11 cellular contexts compared by ENCODE assay signal in the genomic region with DNA sequence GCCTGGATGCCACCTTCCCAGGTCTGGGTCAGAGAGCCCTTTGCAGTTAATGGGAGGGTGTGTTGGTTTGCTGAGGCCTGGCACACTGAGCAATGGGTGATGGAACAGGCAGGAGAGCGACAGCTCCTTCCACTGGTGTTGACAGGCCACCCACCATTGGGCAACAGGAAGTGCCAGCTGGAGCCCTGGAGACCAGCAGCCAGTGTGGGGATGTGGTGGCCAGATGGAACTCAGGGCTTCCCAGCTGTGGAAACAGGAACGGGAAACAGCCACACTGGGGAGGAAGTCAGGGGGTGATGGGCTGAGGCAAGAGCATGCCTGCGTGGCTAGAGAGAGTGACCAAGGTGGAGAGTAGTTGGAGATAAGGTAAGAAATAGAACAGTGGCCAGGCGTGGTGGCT. TPM values are rescaled to one million over a fixed set of nuclear protein-coding genes. Genes with fewer than 3 reads are reported as not detected.
DNase-seq lines count a peak whose midpoint lies in the region; ATAC-seq and TF ChIP-seq lines count a peak whose summit lies in the region.
"Had no signal": no experiment of that assay in that cellular context is flagged by ENCODE, and none has a peak within 500 bp of the region (broad histone marks: within the 10 kb centered on the region; RNA-seq: fewer than 3 reads in every experiment).

No MANE protein-coding gene starts in this region.

- CTCF ChIA-PET in T-cell (lab: Charles Lee), result interaction anchor here in 1 of 2 donors (2.6 kb wide), 1 partner anchor 19 kb away, joined by 9 read pairs; no protein-coding TSS in a partner anchor
- CTCF ChIA-PET in mammary epithelial cell (lab: Charles Lee; ENCODE audit: low non-redundant PET), result no interaction called here

- no peaks in the 10 kb centered on the region for H3K27me3 Mint-ChIP-seq in T-helper 1 cell treated with Interleukin-12 subunit alpha and Interleukin-12 subunit beta and Interleukin-4 antibody, amounts not matched to agents 30 μg/mL and 1 μg/mL, for 36 hours (ENCODE audit: low read depth)
- H3K27me3 Mint-ChIP-seq in T-cell, result no peaks in the 10 kb centered on the region

- in situ Hi-C loops in mammary epithelial cell (cut with MboI; ENCODE audit: low sequenced_read_pairs in 2 of 2), result no loop called here

- intact Hi-C loops in left ventricle myocardium inferior (cut with micrococcal nuclease) (no loop called here), mammary epithelial cell (cut with micrococcal nuclease) (no loop called here)

- H3K4me1 Mint-ChIP-seq in T-helper 1 cell treated with Interleukin-12 subunit alpha and Interleukin-12 subunit beta and Interleukin-4 antibody, amounts not matched to agents 30 μg/mL and 1 μg/mL, for 36 hours (ENCODE audit: low read depth), result peaks cover 72% of the 10 kb centered on the region
- H3K4me1 Mint-ChIP-seq in T-cell, result peaks cover 74 to 92% (median 87%) of the 10 kb centered on the region in 3 donors
- H3K4me1 Mint-ChIP-seq in stimulated activated effector memory CD8-positive, alpha-beta T cell treated with anti-CD3 and anti-CD28 coated beads, Interleukin-12 subunit alpha, Interleukin-12 subunit beta, amount 100 ng/mL, for 72 hours, result peaks cover 85% of the 10 kb centered on the region

- H3K4me2 ChIP-seq in mammary epithelial cell (ENCODE audit: insufficient read depth, low read depth, low read length), result no peak overlapping the region

- H3K9me3 ChIP-seq in left ventricle myocardium inferior (replicated peaks), result no peaks in the 10 kb centered on the region
- no peaks in the 10 kb centered on the region for H3K9me3 ChIP-seq in mammary epithelial cell (replicated peaks; ENCODE audit: insufficient read depth, low read length)

- no peaks in the 10 kb centered on the region for H4K20me1 ChIP-seq in mammary epithelial cell (ENCODE audit: insufficient read depth, low read length)

- dilution Hi-C loops in mammary epithelial cell (cut with HindIII; ENCODE audit: low sequenced_read_pairs), result no loop called here

- no peak overlapping the region for H3K9ac ChIP-seq in mammary epithelial cell (ENCODE audit: insufficient read depth, low read length)

- H3K36me3 Mint-ChIP-seq in T-helper 1 cell treated with Interleukin-12 subunit alpha and Interleukin-12 subunit beta and Interleukin-4 antibody, amounts not matched to agents 30 μg/mL and 1 μg/mL, for 36 hours (ENCODE audit: low read depth), result peaks cover 51% of the 10 kb centered on the region
- H3K36me3 Mint-ChIP-seq in T-cell, result peaks cover 15% of the 10 kb centered on the region
- peaks cover 92% of the 10 kb centered on the region for H3K36me3 Mint-ChIP-seq in stimulated activated effector memory CD8-positive, alpha-beta T cell treated with anti-CD3 and anti-CD28 coated beads, Interleukin-12 subunit alpha, Interleukin-12 subunit beta, amount 100 ng/mL, for 72 hours

- H3K4me1 ChIP-seq in left ventricle myocardium inferior, result no peaks in the 10 kb centered on the region
- no peaks in the 10 kb centered on the region for H3K4me1 ChIP-seq in mammary epithelial cell (ENCODE audit: insufficient read depth, low read length)

- BruUV-seq in mammary epithelial cell (replicated peaks; lab: Mats Ljungman, UMichigan), result no TSS peak

- peak overlapping the region; percentile 71 for H3K4me3 Mint-ChIP-seq in T-helper 1 cell treated with Interleukin-12 subunit alpha and Interleukin-12 subunit beta and Interleukin-4 antibody, amounts not matched to agents 30 μg/mL and 1 μg/mL, for 36 hours
- peak overlapping the region in 2 of 3 donors; percentile 31 to 82 for H3K4me3 Mint-ChIP-seq in T-cell
- H3K4me3 Mint-ChIP-seq in stimulated activated effector memory CD8-positive, alpha-beta T cell treated with anti-CD3 and anti-CD28 coated beads, Interleukin-12 subunit alpha, Interleukin-12 subunit beta, amount 100 ng/mL, for 72 hours, result peak overlapping the region; percentile 68

- WGBS in mammary epithelial cell (ENCODE audit: low coverage, missing lambda C conversion rate), result 84% methylated on average over 4 of the region's 4 CpGs

- H3K36me3 ChIP-seq in left ventricle myocardium inferior (no peaks in the 10 kb centered on the region), mammary epithelial cell (ENCODE audit: insufficient read depth, low read length) (no peaks in the 10 kb centered on the region)

- DNase-seq in T-helper 1 cell (no peak), T-cell (no peak), left ventricle myocardium inferior (peak; percentile 66), mammary epithelial cell (no peak), NCI-H1930 (lab: John Stamatoyannopoulos, UW) (no peak)
- DNase-seq in stimulated activated effector memory CD8-positive, alpha-beta T cell treated with anti-CD3 and anti-CD28 coated beads, Interleukin-12 subunit alpha, Interleukin-12 subunit beta, amount 100 ng/mL, for 72 hours (ENCODE audit: low spot score in 2 of 2), result no peak
- DNase-seq: 8988T, NCI-H1092 had no signal

- H3K9me3 Mint-ChIP-seq in T-helper 1 cell treated with Interleukin-12 subunit alpha and Interleukin-12 subunit beta and Interleukin-4 antibody, amounts not matched to agents 30 μg/mL and 1 μg/mL, for 36 hours, result no peaks in the 10 kb centered on the region
- peaks cover 0 to 4% (median 0%) of the 10 kb centered on the region in 3 donors for H3K9me3 Mint-ChIP-seq in T-cell
- peaks cover 2% of the 10 kb centered on the region for H3K9me3 Mint-ChIP-seq in stimulated activated effector memory CD8-positive, alpha-beta T cell treated with anti-CD3 and anti-CD28 coated beads, Interleukin-12 subunit alpha, Interleukin-12 subunit beta, amount 100 ng/mL, for 72 hours

- H3K27ac ChIP-seq in left ventricle myocardium inferior (replicated peaks) (peak overlapping the region; percentile 48), mammary epithelial cell (ENCODE audit: insufficient read depth, low read depth, low read length) (no peak overlapping the region)

- POLR2A ChIA-PET in T-cell (lab: Charles Lee), result no interaction called here

- peak overlapping the region; percentile 82 for H3K27ac Mint-ChIP-seq in T-helper 1 cell treated with Interleukin-12 subunit alpha and Interleukin-12 subunit beta and Interleukin-4 antibody, amounts not matched to agents 30 μg/mL and 1 μg/mL, for 36 hours
- peak overlapping the region; percentile 93 to 98 for H3K27ac Mint-ChIP-seq in T-cell
- H3K27ac Mint-ChIP-seq in stimulated activated effector memory CD8-positive, alpha-beta T cell treated with anti-CD3 and anti-CD28 coated beads, Interleukin-12 subunit alpha, Interleukin-12 subunit beta, amount 100 ng/mL, for 72 hours, result peak overlapping the region; percentile 95

- no peak overlapping the region for H2AFZ ChIP-seq in mammary epithelial cell (ENCODE audit: low read depth, low read length)

- ATAC-seq in T-cell (replicated peaks in 1 of 4) (no peak), GM21619 (IDR thresholded peaks at IDR 0.05; ENCODE audit: unreplicated experiment) (no peak)
- ATAC-seq in stimulated activated effector memory CD8-positive, alpha-beta T cell treated with anti-CD3 and anti-CD28 coated beads, Interleukin-12 subunit alpha, Interleukin-12 subunit beta, amount 100 ng/mL, for 72 hours, result no peak

- H3K27me3 ChIP-seq in left ventricle myocardium inferior (ENCODE audit: low read depth), result no peaks in the 10 kb centered on the region
- H3K27me3 ChIP-seq in mammary epithelial cell (ENCODE audit: insufficient read depth, low read length), result no peaks in the 10 kb centered on the region

- no peak overlapping the region for H3K4me3 ChIP-seq in left ventricle myocardium inferior
- H3K4me3 ChIP-seq in mammary epithelial cell (replicated peaks in 1 of 3; ENCODE audit: insufficient read depth in 1 of 3, low read depth in 2 of 3, low read length in 3 of 3), result no peak overlapping the region

- H3K79me2 ChIP-seq in mammary epithelial cell (ENCODE audit: insufficient read depth, low read length), result no peaks in the 10 kb centered on the region

- TF ChIP-seq CTCF in left ventricle myocardium inferior (IDR thresholded peaks at IDR 0.05; ENCODE audit: borderline replicate concordance) (no peak), mammary epithelial cell (conservative IDR thresholded peaks at IDR 0.05 in 1 of 2, IDR thresholded peaks at IDR 0.05 in 1 of 2; ENCODE audit: extremely low read depth in 1 of 2, insufficient read depth in 1 of 2, low read depth in 1 of 2, low read length in 2 of 2) (no peak)

RNA-seq across cellular contexts. Expression of gene PSTPIP1, which starts 9.3 kb away (rescaled TPM):
- total RNA-seq in T-cell (100 to 1,000 TPM; 110 to 231 (median 180) TPM), left ventricle myocardium inferior (3.5 TPM), mammary epithelial cell (1 to 10 TPM in 1 of 2 donors, under 1 TPM in 1; 0.67 to 3.5 TPM)
- polyA plus RNA-seq in mammary epithelial cell, result 2.1 TPM
- 3.3 TPM for polyA minus RNA-seq in mammary epithelial cell
- total RNA-seq: myocyte had no signal

Comparison
In these comparisons a context has a peak if more than half of its experiments do, and no peak if none do; other contexts are left out.
1. RNA of gene PSTPIP1, which starts 9.3 kb away (total RNA-seq): 110 to 231 TPM in T-cell; 3.5 TPM in left ventricle myocardium inferior (single experiment) and 0.67 to 3.5 TPM in mammary epithelial cell; every median in the first group is over 10 times any median in the second.
2. Peak in every context shown above with its lines, with median percentiles within 50 percentile points of each other: H3K27ac Mint-ChIP-seq and H3K4me3 Mint-ChIP-seq.